ENCODE assay signal across 8 cellular contexts in genomic region chr15:85473455-85473854, GRCh38.
A peak's percentile ranks its signal among the peaks of the same experiment; 100 is the strongest.
DNase-seq lines count a peak whose midpoint lies in the region; ATAC-seq, FAIRE-seq and TF ChIP-seq lines count a peak whose summit lies in the region.

No MANE protein-coding gene starts in this region.

- H3K27me3 ChIP-seq in AG04450 (ENCODE audit: control insufficient read depth, insufficient read depth, low read length) (no peaks in the 10 kb centered on the region), ovary (no peaks in the 10 kb centered on the region)

- 25 to 38% (median 30%) methylated on average over 3 of the region's 3 CpGs for WGBS in ovary, 3 donors

- ATAC-seq in GM18868 (IDR thresholded peaks at IDR 0.05; ENCODE audit: unreplicated experiment) (peak; percentile 48), GM21526 (IDR thresholded peaks at IDR 0.05; ENCODE audit: low FRiP score, unreplicated experiment) (no peak)

- no peak for TF ChIP-seq EP300 in ovary (IDR thresholded peaks at IDR 0.05)

- TF ChIP-seq CTCF in AG04450 (IDR thresholded peaks at IDR 0.05; ENCODE audit: low read depth, low read length) (no peak), foreskin fibroblast (IDR thresholded peaks at IDR 0.05; ENCODE audit: low read depth, low read length) (no peak), ovary (IDR thresholded peaks at IDR 0.05) (no peak)

- no peaks in the 10 kb centered on the region for H3K36me3 ChIP-seq in ovary

- CTCF ChIA-PET in AG04450 (lab: Charles Lee): interaction anchor here (1.6 to 2.3 kb wide), 1 partner anchor 12 kb away, joined by 7 read pairs; no protein-coding TSS in a partner anchor

- H3K27ac ChIP-seq in AG04450 (ENCODE audit: low read depth, low read length): peak overlapping the region; percentile 52
- no peak overlapping the region for H3K27ac ChIP-seq in ovary

- no peak for DNase-seq in AG04450 (ENCODE audit: low read depth, low spot score)
- peak; percentile 45 for DNase-seq in RCC 7860 (ENCODE audit: low spot score)
- DNase-seq in foreskin fibroblast: peak; percentile 50 to 73
- DNase-seq in ovary: no peak
- DNase-seq in NOMO-1 treated with dmso at 0.1 percent for 144 hours (lab: John Stamatoyannopoulos, UW; ENCODE audit: unreplicated experiment): no peak
- no peak for DNase-seq in DMS153 treated with DMSO at 0.1 percent for 48 hours (lab: John Stamatoyannopoulos, UW; ENCODE audit: unreplicated experiment)

- peaks cover 8% of the 10 kb centered on the region for H3K4me1 ChIP-seq in ovary (ENCODE audit: insufficient read depth)

- H3K4me3 ChIP-seq in AG04450 (ENCODE audit: low read depth, low read length): no peak overlapping the region
- no peak overlapping the region for H3K4me3 ChIP-seq in foreskin fibroblast (ENCODE audit: low read depth in 1 of 2, low read length in 2 of 2)
- H3K4me3 ChIP-seq in ovary: no peak overlapping the region

- FAIRE-seq in RCC 7860 (lab: Jason Lieb, UNC): peak; percentile 81

- POLR2A ChIA-PET in AG04450 (lab: Yijun Ruan, JAX): no interaction called here

- H3K9me3 ChIP-seq in AG04450 (ENCODE audit: control insufficient read depth, insufficient read depth, low read length) (no peaks in the 10 kb centered on the region), ovary (no peaks in the 10 kb centered on the region)

- no peak for TF ChIP-seq POLR2A in ovary (IDR thresholded peaks at IDR 0.05)

- intact Hi-C loops in ovary (cut with DNase I): no loop called here

Comparison
In these comparisons a context has a peak if more than half of its experiments do, and no peak if none do; other contexts are left out.
1. DNase-seq: peak in RCC 7860 (single experiment) and foreskin fibroblast (2 of 2); none in AG04450 (single experiment), ovary (0 of 5), NOMO-1 treated with dmso at 0.1 percent for 144 hours (single experiment) and DMS153 treated with DMSO at 0.1 percent for 48 hours (single experiment).